Comparison of ENCODE assay signal across 8 cellular contexts in genomic region chr2:71545572-71546274, GRCh38.
DNase-seq lines count a peak whose midpoint lies in the region; ATAC-seq and TF ChIP-seq lines count a peak whose summit lies in the region.

No MANE protein-coding gene starts in this region.

- in situ Hi-C loops in G401 (cut with HindIII; ENCODE audit: low sequenced_read_pairs), result no loop called here

- TF ChIP-seq POLR2A in erythroblast (IDR thresholded peaks at IDR 0.05; ENCODE audit: low read length), result no peak

- ATAC-seq in HG03039 (IDR thresholded peaks at IDR 0.05; ENCODE audit: unreplicated experiment), result peak; percentile 53
- no peak for ATAC-seq in GM19455 (IDR thresholded peaks at IDR 0.05; ENCODE audit: unreplicated experiment)

- DNase-seq in G401 (ENCODE audit: low spot score) (peak; percentile 86), NCI-H748 treated with DMSO at 0.1 percent for 48 hours (lab: John Stamatoyannopoulos, UW) (peak; percentile 58), erythroblast (lab: John Stamatoyannopoulos, UW) (peak; percentile 65 to 83), myocyte (ENCODE audit: low read depth) (peak; percentile 38), superior temporal gyrus (ENCODE audit: extremely low spot score) (peak; percentile 85)
- DNase-seq in activated CD8-positive, alpha-beta memory T cell treated with anti-CD3 and anti-CD28 coated beads, Interleukin-2, amount 50 U/mL, for 4 hours, result peak; percentile 43
